In the genomic region with DNA sequence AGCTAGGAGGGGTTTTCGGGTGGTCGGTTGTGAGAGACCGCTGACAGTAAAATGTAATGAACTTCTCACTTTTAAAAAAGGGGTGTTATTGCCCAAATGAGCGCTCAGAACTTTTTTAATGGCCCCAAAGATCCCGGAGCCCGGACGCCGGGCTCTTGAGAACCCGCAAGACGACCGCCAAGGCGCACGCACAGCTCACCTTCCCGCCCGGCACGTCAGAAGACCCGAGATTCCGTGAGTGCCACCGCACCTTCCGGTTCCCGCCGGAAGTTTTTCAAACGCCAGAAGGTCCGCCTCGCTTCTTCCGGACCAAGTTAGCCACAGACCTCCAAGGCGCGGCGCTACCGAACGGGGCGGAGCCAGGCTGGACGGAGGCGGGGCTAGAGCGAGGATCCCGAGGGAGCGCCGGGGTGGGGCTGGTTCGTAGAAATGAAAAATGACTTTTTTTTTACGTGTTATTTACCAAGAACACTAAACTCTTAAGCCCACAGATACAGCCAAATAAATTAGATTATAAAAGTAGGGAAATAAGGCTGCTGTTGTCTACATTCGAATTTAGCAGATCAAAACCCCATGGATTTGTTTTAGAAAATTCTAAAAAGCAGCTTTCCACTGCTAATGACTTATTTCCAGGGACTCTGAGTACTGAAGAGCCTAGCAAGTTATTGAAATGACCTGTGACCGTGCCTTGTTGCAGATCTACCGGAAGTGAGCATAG, we compare ENCODE assay signal across 1 cellular context.
A peak's percentile ranks its signal among the peaks of the same experiment; 100 is the strongest.
TF ChIP-seq lines count a peak whose summit lies in the region.

A gene with protein sequence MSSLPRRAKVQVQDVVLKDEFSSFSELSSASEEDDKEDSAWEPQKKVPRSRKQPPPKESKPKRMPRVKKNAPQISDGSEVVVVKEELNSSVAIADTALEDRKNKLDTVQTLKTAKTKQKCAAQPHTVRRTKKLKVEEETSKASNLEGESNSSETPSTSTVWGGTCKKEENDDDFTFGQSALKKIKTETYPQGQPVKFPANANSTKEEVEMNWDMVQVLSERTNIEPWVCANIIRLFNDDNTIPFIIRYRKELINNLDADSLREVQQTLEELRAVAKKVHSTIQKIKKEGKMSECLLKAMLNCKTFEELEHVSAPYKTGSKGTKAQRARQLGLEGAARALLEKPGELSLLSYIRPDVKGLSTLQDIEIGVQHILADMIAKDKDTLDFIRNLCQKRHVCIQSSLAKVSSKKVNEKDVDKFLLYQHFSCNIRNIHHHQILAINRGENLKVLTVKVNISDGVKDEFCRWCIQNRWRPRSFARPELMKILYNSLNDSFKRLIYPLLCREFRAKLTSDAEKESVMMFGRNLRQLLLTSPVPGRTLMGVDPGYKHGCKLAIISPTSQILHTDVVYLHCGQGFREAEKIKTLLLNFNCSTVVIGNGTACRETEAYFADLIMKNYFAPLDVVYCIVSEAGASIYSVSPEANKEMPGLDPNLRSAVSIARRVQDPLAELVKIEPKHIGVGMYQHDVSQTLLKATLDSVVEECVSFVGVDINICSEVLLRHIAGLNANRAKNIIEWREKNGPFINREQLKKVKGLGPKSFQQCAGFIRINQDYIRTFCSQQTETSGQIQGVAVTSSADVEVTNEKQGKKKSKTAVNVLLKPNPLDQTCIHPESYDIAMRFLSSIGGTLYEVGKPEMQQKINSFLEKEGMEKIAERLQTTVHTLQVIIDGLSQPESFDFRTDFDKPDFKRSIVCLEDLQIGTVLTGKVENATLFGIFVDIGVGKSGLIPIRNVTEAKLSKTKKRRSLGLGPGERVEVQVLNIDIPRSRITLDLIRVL (minus strand): TSS at position 248 of the 718 bp plus-strand sequence. CDS start 5,826 bp downstream, outside the sequence.

TF ChIP-seq in SK-N-SH, 30 proteins besides CTCF, POLR2A, EP300 and RAD21 (continued from another document):
- TF ChIP-seq NFIC (IDR thresholded peaks at IDR 0.05; ENCODE audit: borderline replicate concordance) (no peak), FOXM1 (IDR thresholded peaks at IDR 0.05; ENCODE audit: low read depth) (0 out of 2 replicates have a peak, but pooled peaks have one; percentile 11), TCF12 (IDR thresholded peaks at IDR 0.05) (no peak), GABPA (IDR thresholded peaks at IDR 0.05; ENCODE audit: low read depth) (peak; percentile 96), MEF2A (IDR thresholded peaks at IDR 0.05; ENCODE audit: borderline replicate concordance, low read depth) (no peak), NRF1 (IDR thresholded peaks at IDR 0.05; ENCODE audit: low read depth, low read length) (no peak), CHD2 (IDR thresholded peaks at IDR 0.05; ENCODE audit: low read length, partially characterized antibody) (peak; percentile 75), RFX5 (IDR thresholded peaks at IDR 0.05; ENCODE audit: low read length) (peak; percentile 36; the same call in 1 of the 2 replicates), GATA2 (CRISPR knock-in tag; IDR thresholded peaks at IDR 0.05) (no peak), TEAD4 (IDR thresholded peaks at IDR 0.05; ENCODE audit: borderline replicate concordance, insufficient read depth) (0 out of 2 replicates have a peak, but pooled peaks have one; percentile 26), RCOR1 (IDR thresholded peaks at IDR 0.05; ENCODE audit: low read length) (peak; percentile 47; the same call in 1 of the 2 replicates)
- TF ChIP-seq, protein P1, sequence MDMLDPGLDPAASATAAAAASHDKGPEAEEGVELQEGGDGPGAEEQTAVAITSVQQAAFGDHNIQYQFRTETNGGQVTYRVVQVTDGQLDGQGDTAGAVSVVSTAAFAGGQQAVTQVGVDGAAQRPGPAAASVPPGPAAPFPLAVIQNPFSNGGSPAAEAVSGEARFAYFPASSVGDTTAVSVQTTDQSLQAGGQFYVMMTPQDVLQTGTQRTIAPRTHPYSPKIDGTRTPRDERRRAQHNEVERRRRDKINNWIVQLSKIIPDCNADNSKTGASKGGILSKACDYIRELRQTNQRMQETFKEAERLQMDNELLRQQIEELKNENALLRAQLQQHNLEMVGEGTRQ (IDR thresholded peaks at IDR 0.05; ENCODE audit: borderline replicate concordance, low read depth, low read length): no peak
- TF ChIP-seq, protein P2, sequence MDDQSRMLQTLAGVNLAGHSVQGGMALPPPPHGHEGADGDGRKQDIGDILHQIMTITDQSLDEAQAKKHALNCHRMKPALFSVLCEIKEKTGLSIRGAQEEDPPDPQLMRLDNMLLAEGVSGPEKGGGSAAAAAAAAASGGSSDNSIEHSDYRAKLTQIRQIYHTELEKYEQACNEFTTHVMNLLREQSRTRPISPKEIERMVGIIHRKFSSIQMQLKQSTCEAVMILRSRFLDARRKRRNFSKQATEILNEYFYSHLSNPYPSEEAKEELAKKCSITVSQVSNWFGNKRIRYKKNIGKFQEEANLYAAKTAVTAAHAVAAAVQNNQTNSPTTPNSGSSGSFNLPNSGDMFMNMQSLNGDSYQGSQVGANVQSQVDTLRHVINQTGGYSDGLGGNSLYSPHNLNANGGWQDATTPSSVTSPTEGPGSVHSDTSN (IDR thresholded peaks at IDR 0.05): peak; percentile 34
- TF ChIP-seq, protein P3, sequence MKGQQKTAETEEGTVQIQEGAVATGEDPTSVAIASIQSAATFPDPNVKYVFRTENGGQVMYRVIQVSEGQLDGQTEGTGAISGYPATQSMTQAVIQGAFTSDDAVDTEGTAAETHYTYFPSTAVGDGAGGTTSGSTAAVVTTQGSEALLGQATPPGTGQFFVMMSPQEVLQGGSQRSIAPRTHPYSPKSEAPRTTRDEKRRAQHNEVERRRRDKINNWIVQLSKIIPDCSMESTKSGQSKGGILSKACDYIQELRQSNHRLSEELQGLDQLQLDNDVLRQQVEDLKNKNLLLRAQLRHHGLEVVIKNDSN (IDR thresholded peaks at IDR 0.05; ENCODE audit: borderline replicate concordance, low read depth): 0 out of 2 replicates have a peak, but pooled peaks have one; percentile 32
